Comparison of ENCODE assay signal across 8 cellular contexts in the genomic region with DNA sequence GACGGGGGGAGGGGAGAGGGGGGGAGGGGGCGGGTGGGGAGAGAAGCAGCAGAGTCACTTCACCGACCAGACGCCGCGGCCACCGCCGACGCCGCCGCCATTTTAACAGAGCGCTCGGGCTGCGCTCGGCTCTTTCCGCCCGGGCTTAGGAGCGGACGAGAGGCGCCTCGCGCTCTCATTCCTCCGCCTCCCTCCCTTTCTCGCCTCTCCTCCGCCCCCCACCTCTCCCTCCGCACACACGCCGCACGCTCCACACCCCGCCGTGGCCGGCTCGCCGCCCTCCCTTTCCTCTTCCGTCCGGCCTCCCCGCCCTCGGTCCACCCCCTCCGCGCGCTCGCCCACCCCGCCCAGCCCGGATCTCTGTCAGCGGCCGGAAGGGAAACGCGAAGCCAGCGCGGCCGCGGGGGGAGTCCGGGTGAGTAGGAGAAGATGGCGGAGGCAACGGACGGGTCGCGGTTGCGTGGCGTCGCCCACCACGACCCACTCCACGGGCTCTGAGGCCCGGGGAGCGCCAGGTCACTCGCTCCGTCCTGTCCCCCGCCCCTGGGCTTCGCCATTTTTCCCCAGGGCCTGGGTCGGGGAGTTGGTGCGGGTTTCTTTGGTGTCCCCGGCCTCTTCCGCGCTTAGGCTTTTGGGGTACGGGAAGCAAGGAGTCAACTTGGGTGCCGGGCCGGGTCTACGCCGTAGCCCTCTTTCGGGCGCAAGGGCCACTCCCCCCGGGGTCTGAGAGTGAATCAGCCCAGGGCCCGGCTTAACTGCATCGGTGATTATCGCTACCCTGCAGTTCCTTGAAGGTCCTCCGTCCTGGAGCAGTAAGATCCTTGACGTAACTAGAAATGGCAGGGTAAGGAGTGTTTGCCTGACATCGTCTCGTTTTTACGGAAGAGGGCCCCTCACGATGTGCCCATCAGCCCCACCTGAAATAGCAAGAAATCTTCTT. TPM values are rescaled to one million over a fixed set of nuclear protein-coding genes. Genes with fewer than 3 reads are reported as not detected.
DNase-seq lines count a peak whose midpoint lies in the region; ATAC-seq and TF ChIP-seq lines count a peak whose summit lies in the region.

A gene with protein sequence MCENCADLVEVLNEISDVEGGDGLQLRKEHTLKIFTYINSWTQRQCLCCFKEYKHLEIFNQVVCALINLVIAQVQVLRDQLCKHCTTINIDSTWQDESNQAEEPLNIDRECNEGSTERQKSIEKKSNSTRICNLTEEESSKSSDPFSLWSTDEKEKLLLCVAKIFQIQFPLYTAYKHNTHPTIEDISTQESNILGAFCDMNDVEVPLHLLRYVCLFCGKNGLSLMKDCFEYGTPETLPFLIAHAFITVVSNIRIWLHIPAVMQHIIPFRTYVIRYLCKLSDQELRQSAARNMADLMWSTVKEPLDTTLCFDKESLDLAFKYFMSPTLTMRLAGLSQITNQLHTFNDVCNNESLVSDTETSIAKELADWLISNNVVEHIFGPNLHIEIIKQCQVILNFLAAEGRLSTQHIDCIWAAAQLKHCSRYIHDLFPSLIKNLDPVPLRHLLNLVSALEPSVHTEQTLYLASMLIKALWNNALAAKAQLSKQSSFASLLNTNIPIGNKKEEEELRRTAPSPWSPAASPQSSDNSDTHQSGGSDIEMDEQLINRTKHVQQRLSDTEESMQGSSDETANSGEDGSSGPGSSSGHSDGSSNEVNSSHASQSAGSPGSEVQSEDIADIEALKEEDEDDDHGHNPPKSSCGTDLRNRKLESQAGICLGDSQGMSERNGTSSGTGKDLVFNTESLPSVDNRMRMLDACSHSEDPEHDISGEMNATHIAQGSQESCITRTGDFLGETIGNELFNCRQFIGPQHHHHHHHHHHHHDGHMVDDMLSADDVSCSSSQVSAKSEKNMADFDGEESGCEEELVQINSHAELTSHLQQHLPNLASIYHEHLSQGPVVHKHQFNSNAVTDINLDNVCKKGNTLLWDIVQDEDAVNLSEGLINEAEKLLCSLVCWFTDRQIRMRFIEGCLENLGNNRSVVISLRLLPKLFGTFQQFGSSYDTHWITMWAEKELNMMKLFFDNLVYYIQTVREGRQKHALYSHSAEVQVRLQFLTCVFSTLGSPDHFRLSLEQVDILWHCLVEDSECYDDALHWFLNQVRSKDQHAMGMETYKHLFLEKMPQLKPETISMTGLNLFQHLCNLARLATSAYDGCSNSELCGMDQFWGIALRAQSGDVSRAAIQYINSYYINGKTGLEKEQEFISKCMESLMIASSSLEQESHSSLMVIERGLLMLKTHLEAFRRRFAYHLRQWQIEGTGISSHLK (N-terminal part only) (minus strand): TSS at position 123 of the 940 bp plus-strand sequence. CDS start 395 bp downstream, outside the sequence.

- intact Hi-C loops in activated T-helper 2 cell treated with anti-CD3 and anti-CD28 coated beads, Interferon-gamma antibody, Interleukin-2, Interleukin-4, amounts not matched to agents 10 μg/mL and 5 μg/mL and 100 μg/mL, durations not matched to agents 14 hours and 24 hours and 36 hours (cut with micrococcal nuclease), result loop anchor here (1.0 to 2.0 kb wide), 5 partner anchors 45 to 454 kb away; a partner anchor contains a TSS

- no peaks in the 10 kb centered on the region for H3K27me3 ChIP-seq in DND-41 (ENCODE audit: insufficient read depth, low read length, poor library complexity)
- no peaks in the 10 kb centered on the region for H3K27me3 ChIP-seq in GM23338 (ENCODE audit: insufficient read depth)
- no peaks in the 10 kb centered on the region for H3K27me3 ChIP-seq in RWPE2 (ENCODE audit: insufficient read depth, poor library complexity, severe bottlenecking)

- peak within 1 kb of the TSS; percentile 97 for H3K27ac ChIP-seq in DND-41 (ENCODE audit: low read length)
- peak within 1 kb of the TSS; percentile 99 for H3K27ac ChIP-seq in GM23338 (ENCODE audit: low read depth)
- peak within 1 kb of the TSS; percentile 85 for H3K27ac ChIP-seq in RWPE2 (ENCODE audit: poor library complexity, severe bottlenecking)

- H3K4me3 ChIP-seq in DND-41 (ENCODE audit: low read depth in 1 of 2, low read length in 2 of 2), result peak within 1 kb of the TSS; percentile 80 to 94
- peak within 1 kb of the TSS; percentile 87 for H3K4me3 ChIP-seq in GM23338
- H3K4me3 ChIP-seq in RWPE2 (ENCODE audit: severe bottlenecking), result peak within 1 kb of the TSS; percentile 100
- peak within 1 kb of the TSS; percentile 92 for H3K4me3 ChIP-seq in fibroblast of mammary gland (ENCODE audit: control insufficient read depth, low read depth, low read length)

- peaks cover 44% of the 10 kb centered on the region for H3K36me3 Mint-ChIP-seq in GM23338 (ENCODE audit: low read depth)
- H3K36me3 Mint-ChIP-seq in activated T-helper 2 cell treated with anti-CD3 and anti-CD28 coated beads, Interferon-gamma antibody, Interleukin-2, Interleukin-4, amounts not matched to agents 10 μg/mL and 5 μg/mL and 100 μg/mL, durations not matched to agents 14 hours and 24 hours and 36 hours (ENCODE audit: low read depth), result peaks cover 21% of the 10 kb centered on the region
- H3K36me3 Mint-ChIP-seq in naive thymus-derived CD8-positive, alpha-beta T cell, result peaks cover 0 to 23% (median 1%) of the 10 kb centered on the region in 3 donors
- H3K36me3 Mint-ChIP-seq in stimulated activated naive B cell treated with anti-CD40 and anti-IgM and Interleukin-4, amounts not matched to agents 10 μg/mL and 1 μg/mL and 100 μg/mL, for 72 hours, result peaks cover 2 to 11% of the 10 kb centered on the region in 2 donors

- H3K27me3 Mint-ChIP-seq in GM23338 (ENCODE audit: insufficient read depth, low read depth, poor library complexity), result peaks cover 18% of the 10 kb centered on the region
- no peaks in the 10 kb centered on the region for H3K27me3 Mint-ChIP-seq in activated T-helper 2 cell treated with anti-CD3 and anti-CD28 coated beads, Interferon-gamma antibody, Interleukin-2, Interleukin-4, amounts not matched to agents 10 μg/mL and 5 μg/mL and 100 μg/mL, durations not matched to agents 14 hours and 24 hours and 36 hours (ENCODE audit: low read depth)
- H3K27me3 Mint-ChIP-seq in naive thymus-derived CD8-positive, alpha-beta T cell, result no peaks in the 10 kb centered on the region
- no peaks in the 10 kb centered on the region for H3K27me3 Mint-ChIP-seq in stimulated activated naive B cell treated with anti-CD40 and anti-IgM and Interleukin-4, amounts not matched to agents 10 μg/mL and 1 μg/mL and 100 μg/mL, for 72 hours

- peaks cover 4% of the 10 kb centered on the region; the same call in 1 of the 3 replicates for H3K9me3 Mint-ChIP-seq in GM23338
- no peaks in the 10 kb centered on the region for H3K9me3 Mint-ChIP-seq in activated T-helper 2 cell treated with anti-CD3 and anti-CD28 coated beads, Interferon-gamma antibody, Interleukin-2, Interleukin-4, amounts not matched to agents 10 μg/mL and 5 μg/mL and 100 μg/mL, durations not matched to agents 14 hours and 24 hours and 36 hours
- H3K9me3 Mint-ChIP-seq in naive thymus-derived CD8-positive, alpha-beta T cell, result no peaks in the 10 kb centered on the region
- no peaks in the 10 kb centered on the region for H3K9me3 Mint-ChIP-seq in stimulated activated naive B cell treated with anti-CD40 and anti-IgM and Interleukin-4, amounts not matched to agents 10 μg/mL and 1 μg/mL and 100 μg/mL, for 72 hours

- peak within 1 kb of the TSS; percentile 97 for H3K27ac Mint-ChIP-seq in GM23338
- H3K27ac Mint-ChIP-seq in activated T-helper 2 cell treated with anti-CD3 and anti-CD28 coated beads, Interferon-gamma antibody, Interleukin-2, Interleukin-4, amounts not matched to agents 10 μg/mL and 5 μg/mL and 100 μg/mL, durations not matched to agents 14 hours and 24 hours and 36 hours, result peak within 1 kb of the TSS; percentile 93
- peak within 1 kb of the TSS; percentile 95 to 100 (median 98) for H3K27ac Mint-ChIP-seq in naive thymus-derived CD8-positive, alpha-beta T cell
- H3K27ac Mint-ChIP-seq in stimulated activated naive B cell treated with anti-CD40 and anti-IgM and Interleukin-4, amounts not matched to agents 10 μg/mL and 1 μg/mL and 100 μg/mL, for 72 hours, result peak within 1 kb of the TSS; percentile 99

- TF ChIP-seq CTCF in DND-41 (IDR thresholded peaks at IDR 0.05; ENCODE audit: borderline replicate concordance, extremely low read depth, low read length, poor library complexity, severe bottlenecking), result no peak
- no peak for TF ChIP-seq CTCF in GM23338 (conservative IDR thresholded peaks at IDR 0.05; ENCODE audit: low read depth in 2 of 2)
- TF ChIP-seq CTCF in RWPE2 (IDR thresholded peaks at IDR 0.05; ENCODE audit: poor library complexity, severe bottlenecking), result no peak
- no peak for TF ChIP-seq CTCF in fibroblast of mammary gland (conservative IDR thresholded peaks at IDR 0.05; ENCODE audit: control insufficient read depth, insufficient read depth, low read depth, low read length)

- H3K4me1 Mint-ChIP-seq in GM23338, result peaks cover 17% of the 10 kb centered on the region
- H3K4me1 Mint-ChIP-seq in activated T-helper 2 cell treated with anti-CD3 and anti-CD28 coated beads, Interferon-gamma antibody, Interleukin-2, Interleukin-4, amounts not matched to agents 10 μg/mL and 5 μg/mL and 100 μg/mL, durations not matched to agents 14 hours and 24 hours and 36 hours (ENCODE audit: low read depth), result peaks cover 24% of the 10 kb centered on the region
- peaks cover 5 to 47% (median 34%) of the 10 kb centered on the region in 4 donors for H3K4me1 Mint-ChIP-seq in naive thymus-derived CD8-positive, alpha-beta T cell
- peaks cover 4 to 32% of the 10 kb centered on the region in 2 donors for H3K4me1 Mint-ChIP-seq in stimulated activated naive B cell treated with anti-CD40 and anti-IgM and Interleukin-4, amounts not matched to agents 10 μg/mL and 1 μg/mL and 100 μg/mL, for 72 hours

- H3F3A ChIP-seq in GM23338 (replicated peaks; ENCODE audit: low read depth), result 0 out of 2 replicates have a peak, but pooled peaks cover 7% of the 10 kb centered on the region

- peak; percentile 84 for ATAC-seq in DND-41 (ENCODE audit: insufficient read depth, low read depth)
- ATAC-seq in GM23338, result peak; percentile 83
- peak; percentile 80 for ATAC-seq in RWPE2 (ENCODE audit: low read depth)
- peak; percentile 87 to 88 for ATAC-seq in naive thymus-derived CD8-positive, alpha-beta T cell
- peak; percentile 86 to 88 for ATAC-seq in stimulated activated naive B cell treated with anti-CD40 and anti-IgM and Interleukin-4, amounts not matched to agents 10 μg/mL and 1 μg/mL and 100 μg/mL, for 72 hours (replicated peaks)

- peaks cover 16% of the 10 kb centered on the region; the same call in 1 of the 2 replicates for H4K20me1 ChIP-seq in DND-41 (ENCODE audit: insufficient read depth, low read length)
- H4K20me1 ChIP-seq in GM23338 (replicated peaks; ENCODE audit: insufficient read depth), result peaks cover 10% of the 10 kb centered on the region

- H3K9me3 ChIP-seq in DND-41 (ENCODE audit: insufficient read depth, low read length, severe bottlenecking) (no peaks in the 10 kb centered on the region), RWPE2 (ENCODE audit: severe bottlenecking) (no peaks in the 10 kb centered on the region)

- H3K79me2 ChIP-seq in DND-41 (ENCODE audit: insufficient read depth, low read length), result peaks cover 58% of the 10 kb centered on the region
- H3K79me2 ChIP-seq in GM23338 (replicated peaks; ENCODE audit: insufficient read depth), result peaks cover 52% of the 10 kb centered on the region

- H3K4me2 ChIP-seq in DND-41 (ENCODE audit: insufficient read depth, low read length) (peak within 1 kb of the TSS; percentile 85), GM23338 (peak within 1 kb of the TSS; percentile 87)

- H3K36me3 ChIP-seq in DND-41 (ENCODE audit: insufficient read depth, low read length), result peaks cover 17% of the 10 kb centered on the region; the same call in 1 of the 2 replicates
- H3K36me3 ChIP-seq in GM23338 (ENCODE audit: insufficient read depth), result no peaks in the 10 kb centered on the region; the same call in 1 of the 2 replicates
- H3K36me3 ChIP-seq in RWPE2 (ENCODE audit: low read depth), result peaks cover 25% of the 10 kb centered on the region

- H3K9me2 ChIP-seq in GM23338 (ENCODE audit: insufficient read depth), result no peaks in the 10 kb centered on the region

- POLR2A ChIA-PET in naive thymus-derived CD8-positive, alpha-beta T cell (lab: Charles Lee), result interaction anchor here (0.6 to 5.4 kb wide), 7 partner anchors 12 to 463 kb away, joined by 3 to 79 read pairs (median 5); a partner anchor contains a TSS

- H3K4me3 Mint-ChIP-seq in GM23338, result peak within 1 kb of the TSS; percentile 96
- peak within 1 kb of the TSS; percentile 92 for H3K4me3 Mint-ChIP-seq in activated T-helper 2 cell treated with anti-CD3 and anti-CD28 coated beads, Interferon-gamma antibody, Interleukin-2, Interleukin-4, amounts not matched to agents 10 μg/mL and 5 μg/mL and 100 μg/mL, durations not matched to agents 14 hours and 24 hours and 36 hours (ENCODE audit: low read depth)
- peak within 1 kb of the TSS; percentile 86 to 99 (median 94) for H3K4me3 Mint-ChIP-seq in naive thymus-derived CD8-positive, alpha-beta T cell
- peak within 1 kb of the TSS; percentile 93 to 97 for H3K4me3 Mint-ChIP-seq in stimulated activated naive B cell treated with anti-CD40 and anti-IgM and Interleukin-4, amounts not matched to agents 10 μg/mL and 1 μg/mL and 100 μg/mL, for 72 hours

- peak within 1 kb of the TSS; percentile 92 for H3K9ac ChIP-seq in DND-41 (ENCODE audit: low read depth, low read length)

- peak; percentile 94 for DNase-seq in DND-41
- peak; percentile 93 for DNase-seq in GM23338 (ENCODE audit: low spot score)
- peak; percentile 93 for DNase-seq in LoVo (ENCODE audit: low spot score)
- DNase-seq in RWPE2 (ENCODE audit: low spot score), result peak; percentile 94
- peak; percentile 91 for DNase-seq in activated T-helper 2 cell treated with anti-CD3 and anti-CD28 coated beads, Interferon-gamma antibody, Interleukin-2, Interleukin-4, amounts not matched to agents 10 μg/mL and 5 μg/mL and 100 μg/mL, durations not matched to agents 14 hours and 24 hours and 36 hours (ENCODE audit: low spot score)
- DNase-seq in fibroblast of mammary gland (ENCODE audit: low read depth), result peak; percentile 92
- peak; percentile 86 to 97 (median 91) for DNase-seq in naive thymus-derived CD8-positive, alpha-beta T cell
- DNase-seq in stimulated activated naive B cell treated with anti-CD40 and anti-IgM and Interleukin-4, amounts not matched to agents 10 μg/mL and 1 μg/mL and 100 μg/mL, for 72 hours, result peak; percentile 86

- peak within 1 kb of the TSS; percentile 97 for H2AFZ ChIP-seq in DND-41 (ENCODE audit: low read depth, low read length)
- peak within 1 kb of the TSS; percentile 95 for H2AFZ ChIP-seq in GM23338

- peaks cover 34% of the 10 kb centered on the region for H3K4me1 ChIP-seq in DND-41 (ENCODE audit: insufficient read depth, low read length)
- peaks cover 12% of the 10 kb centered on the region; the same call in 1 of the 2 replicates for H3K4me1 ChIP-seq in GM23338 (ENCODE audit: insufficient read depth)
- H3K4me1 ChIP-seq in RWPE2 (ENCODE audit: insufficient read depth, poor library complexity, severe bottlenecking), result peaks cover 5% of the 10 kb centered on the region

RNA-seq across cellular contexts. Expression of the gene that starts here (rescaled TPM):
- total RNA-seq in GM23338 (2014; rRNA removed; shearing (Covaris generic)), result 115 and 157 TPM in 2 replicates
- 68.1 and 81.8 TPM in 2 replicates for polyA plus RNA-seq in GM23338 (2016; fragmentation: Nextera tagmentation; extraction: Ambion mirVana)
- 87.4 and 89.3 TPM in 2 replicates for total RNA-seq in activated T-helper 2 cell treated with anti-CD3 and anti-CD28 coated beads, Interferon-gamma antibody, Interleukin-2, Interleukin-4, amounts not matched to agents 10 μg/mL and 5 μg/mL and 100 μg/mL, durations not matched to agents 14 hours and 24 hours and 36 hours
- total RNA-seq in naive thymus-derived CD8-positive, alpha-beta T cell, result 100 to 1,000 TPM; 153 to 157 TPM
- 10 to 100 TPM; 14.5 to 19.1 (median 17.6) TPM for polyA plus RNA-seq in naive thymus-derived CD8-positive, alpha-beta T cell

Comparison
In these comparisons a context has a peak if more than half of its experiments do, and no peak if none do; other contexts are left out.
1. Peak in every context shown above with its lines: DNase-seq, ATAC-seq, H3K4me3 ChIP-seq and H3K27ac ChIP-seq.